In genomic region chr2:42875880-42876279, GRCh38 we compare ENCODE assay signal across 19 cellular contexts.
A peak's percentile ranks its signal among the peaks of the same experiment; 100 is the strongest.
DNase-seq lines count a peak whose midpoint lies in the region; ATAC-seq and TF ChIP-seq lines count a peak whose summit lies in the region.
"Had no signal": no experiment of that assay in that cellular context is flagged by ENCODE, and none has a peak within 500 bp of the region (broad histone marks: within the 10 kb centered on the region; RNA-seq: fewer than 3 reads in every experiment).

No MANE protein-coding gene starts in this region.

- intact Hi-C loops in heart right ventricle (cut with DNase I) (loop anchor here in 5 of 10 donors (1.0 to 10.0 kb wide), 3 partner anchors 49 to 257 kb away; no protein-coding TSS in a partner anchor), left ventricle myocardium superior (cut with micrococcal nuclease) (no loop called here)
- intact Hi-C loops in naive thymus-derived CD4-positive, alpha-beta T cell (cut with micrococcal nuclease), result no loop called here

- H3K36me3 ChIP-seq in heart right ventricle (no peaks in the 10 kb centered on the region), skeletal muscle tissue (ENCODE audit: control insufficient read depth in 3 of 3, insufficient read depth in 3 of 3, low read length in 3 of 3) (no peaks in the 10 kb centered on the region), MM.1S (replicated peaks; ENCODE audit: insufficient read depth, low read length) (no peaks in the 10 kb centered on the region)
- H3K36me3 ChIP-seq in naive thymus-derived CD4-positive, alpha-beta T cell (ENCODE audit: control insufficient read depth in 2 of 3, insufficient read depth in 3 of 3, low read length in 3 of 3), result no peaks in the 10 kb centered on the region
- H3K36me3 ChIP-seq: cardiac muscle cell, ovary had no signal

- DNase-seq in heart right ventricle (no peak), left ventricle myocardium superior (no peak), left lobe of liver (ENCODE audit: low spot score) (peak; percentile 32), MM.1S (no peak)
- DNase-seq in naive thymus-derived CD4-positive, alpha-beta T cell, result no peak
- DNase-seq: activated naive CD8-positive, alpha-beta T cell treated with anti-CD3 and anti-CD28 coated beads for 36 hours; activated T-cell treated with anti-CD3 and anti-CD28 coated beads for 4 hours; effector memory CD8-positive, alpha-beta T cell; foreskin keratinocyte; NCI-H1048; NCI-H2171 treated with DMSO at 0.1 percent for 48 hours; stimulated activated CD4-positive, alpha-beta T cell treated with anti-CD3 and anti-CD28 coated beads, Interleukin-15, amount 100 ng/mL, for 24 hours; T-helper 2 cell had no signal

- no peak overlapping the region for H3K4me3 Mint-ChIP-seq in naive thymus-derived CD4-positive, alpha-beta T cell
- H3K4me3 Mint-ChIP-seq: activated naive CD8-positive, alpha-beta T cell treated with anti-CD3 and anti-CD28 coated beads for 36 hours; effector memory CD8-positive, alpha-beta T cell had no signal

- no peaks in the 10 kb centered on the region for H3K27me3 ChIP-seq in heart right ventricle
- no peaks in the 10 kb centered on the region for H3K27me3 ChIP-seq in skeletal muscle tissue (ENCODE audit: control insufficient read depth in 3 of 3, insufficient read depth in 3 of 3, low read length in 3 of 3)
- H3K27me3 ChIP-seq in MM.1S (replicated peaks; ENCODE audit: insufficient read depth, low read length), result no peaks in the 10 kb centered on the region
- H3K27me3 ChIP-seq in naive thymus-derived CD4-positive, alpha-beta T cell (ENCODE audit: control insufficient read depth in 2 of 2, insufficient read depth in 2 of 2, low read length in 2 of 2), result no peaks in the 10 kb centered on the region
- H3K27me3 ChIP-seq: cardiac muscle cell, foreskin keratinocyte, ovary had no signal

- peaks cover 3 to 24% (median 20%) of the 10 kb centered on the region in 7 donors for H3K4me1 Mint-ChIP-seq in naive thymus-derived CD4-positive, alpha-beta T cell

- H3K9ac ChIP-seq in skeletal muscle tissue (ENCODE audit: low read depth in 1 of 3, low read length in 3 of 3), result peak overlapping the region in 1 of 3 donors; percentile 24
- no peak overlapping the region for H3K9ac ChIP-seq in MM.1S (ENCODE audit: low read length)

- H3K4me1 ChIP-seq in heart right ventricle (peaks cover 27 to 90% (median 81%) of the 10 kb centered on the region in 9 donors), skeletal muscle tissue (ENCODE audit: control insufficient read depth in 3 of 3, insufficient read depth in 3 of 3, low read length in 3 of 3) (peaks cover 33 to 47% (median 42%) of the 10 kb centered on the region in 3 donors), MM.1S (ENCODE audit: low read length) (no peaks in the 10 kb centered on the region)
- H3K4me1 ChIP-seq in naive thymus-derived CD4-positive, alpha-beta T cell (ENCODE audit: control insufficient read depth in 2 of 2, insufficient read depth in 2 of 2, low read length in 2 of 2), result peaks cover 0 to 13% of the 10 kb centered on the region in 2 donors
- H3K4me1 ChIP-seq: foreskin keratinocyte had no signal

- H3K9me2 ChIP-seq in MM.1S (replicated peaks; ENCODE audit: insufficient read depth, low read length), result no peaks in the 10 kb centered on the region

- no peak for ATAC-seq in heart right ventricle
- no peak for ATAC-seq in left ventricle myocardium superior
- ATAC-seq in left lobe of liver, result no peak
- no peak for ATAC-seq in naive thymus-derived CD4-positive, alpha-beta T cell
- no peak for ATAC-seq in GM18867 (IDR thresholded peaks at IDR 0.05; ENCODE audit: unreplicated experiment)
- no peak for ATAC-seq in GM18868 (IDR thresholded peaks at IDR 0.05; ENCODE audit: unreplicated experiment)
- ATAC-seq: activated CD4-positive, CD25-positive, alpha-beta regulatory T cell treated with anti-CD3 and anti-CD28 coated beads, Interleukin-2, amount 50 U/mL, for 24 hours; effector memory CD8-positive, alpha-beta T cell; foreskin keratinocyte had no signal

- H3K79me2 ChIP-seq in MM.1S (ENCODE audit: low read length), result no peaks in the 10 kb centered on the region

- no peaks in the 10 kb centered on the region for H3K27me3 Mint-ChIP-seq in naive thymus-derived CD4-positive, alpha-beta T cell
- H3K27me3 Mint-ChIP-seq: activated naive CD8-positive, alpha-beta T cell treated with anti-CD3 and anti-CD28 coated beads for 36 hours; effector memory CD8-positive, alpha-beta T cell had no signal

- peak overlapping the region; percentile 72 to 95 (median 87) for H3K27ac ChIP-seq in heart right ventricle
- peak overlapping the region; percentile 82 for H3K27ac ChIP-seq in skeletal muscle tissue (ENCODE audit: low read depth, low read length)
- H3K27ac ChIP-seq in MM.1S (ENCODE audit: low read length), result no peak overlapping the region
- no peak overlapping the region for H3K27ac ChIP-seq in naive thymus-derived CD4-positive, alpha-beta T cell (ENCODE audit: low read depth, low read length)
- H3K27ac ChIP-seq: cardiac muscle cell, foreskin keratinocyte had no signal

- H3K27ac Mint-ChIP-seq in naive thymus-derived CD4-positive, alpha-beta T cell, result no peak overlapping the region
- H3K27ac Mint-ChIP-seq: activated naive CD8-positive, alpha-beta T cell treated with anti-CD3 and anti-CD28 coated beads for 36 hours; effector memory CD8-positive, alpha-beta T cell had no signal

- H3K4me2 ChIP-seq in MM.1S (ENCODE audit: low read depth, low read length), result no peak overlapping the region

- no peaks in the 10 kb centered on the region for H3K36me3 Mint-ChIP-seq in naive thymus-derived CD4-positive, alpha-beta T cell
- H3K36me3 Mint-ChIP-seq: activated naive CD8-positive, alpha-beta T cell treated with anti-CD3 and anti-CD28 coated beads for 36 hours had no signal

- H2AFZ ChIP-seq in MM.1S (ENCODE audit: low read length), result no peak overlapping the region

- H3K4me3 ChIP-seq in heart right ventricle (no peak overlapping the region), skeletal muscle tissue (ENCODE audit: low read length in 3 of 3) (no peak overlapping the region), MM.1S (ENCODE audit: low read length) (no peak overlapping the region)
- H3K4me3 ChIP-seq in naive thymus-derived CD4-positive, alpha-beta T cell (ENCODE audit: low read length), result no peak overlapping the region
- H3K4me3 ChIP-seq: cardiac muscle cell, ovary had no signal

- POLR2A ChIA-PET in naive thymus-derived CD4-positive, alpha-beta T cell (lab: Charles Lee), result no interaction called here

- no peaks in the 10 kb centered on the region for H3F3A ChIP-seq in MM.1S (ENCODE audit: insufficient read depth, low read length)

- H3K9me3 ChIP-seq in heart right ventricle (no peaks in the 10 kb centered on the region), skeletal muscle tissue (ENCODE audit: control insufficient read depth in 3 of 3, low read length in 3 of 3) (no peaks in the 10 kb centered on the region), MM.1S (replicated peaks; ENCODE audit: insufficient read depth, low read length) (no peaks in the 10 kb centered on the region)
- no peaks in the 10 kb centered on the region for H3K9me3 ChIP-seq in naive thymus-derived CD4-positive, alpha-beta T cell (ENCODE audit: control insufficient read depth in 2 of 3, low read length in 3 of 3)
- H3K9me3 ChIP-seq: ovary had no signal

- H4K20me1 ChIP-seq in MM.1S (ENCODE audit: insufficient read depth, low read length), result no peaks in the 10 kb centered on the region

- WGBS in heart right ventricle, 2 donors, result 69% methylated on average over 3 of the region's 3 CpGs

- H3K9me3 Mint-ChIP-seq in naive thymus-derived CD4-positive, alpha-beta T cell, result peaks cover 0 to 2% (median 0%) of the 10 kb centered on the region in 11 donors
- H3K9me3 Mint-ChIP-seq: activated naive CD8-positive, alpha-beta T cell treated with anti-CD3 and anti-CD28 coated beads for 36 hours; effector memory CD8-positive, alpha-beta T cell had no signal

- CTCF ChIA-PET in naive thymus-derived CD4-positive, alpha-beta T cell (lab: Charles Lee), result no interaction called here

- TF ChIP-seq CTCF in heart right ventricle (IDR thresholded peaks at IDR 0.05) (no peak), MM.1S (IDR thresholded peaks at IDR 0.05; ENCODE audit: low read length) (no peak)

Comparison
In these comparisons a context has a peak if more than half of its experiments do, and no peak if none do; other contexts are left out.
1. H3K27ac ChIP-seq: peak in heart right ventricle (10 of 10) and skeletal muscle tissue (single experiment); none in MM.1S (single experiment) and naive thymus-derived CD4-positive, alpha-beta T cell (single experiment).